Comparison of ENCODE assay signal across 1 cellular context in the genomic region with DNA sequence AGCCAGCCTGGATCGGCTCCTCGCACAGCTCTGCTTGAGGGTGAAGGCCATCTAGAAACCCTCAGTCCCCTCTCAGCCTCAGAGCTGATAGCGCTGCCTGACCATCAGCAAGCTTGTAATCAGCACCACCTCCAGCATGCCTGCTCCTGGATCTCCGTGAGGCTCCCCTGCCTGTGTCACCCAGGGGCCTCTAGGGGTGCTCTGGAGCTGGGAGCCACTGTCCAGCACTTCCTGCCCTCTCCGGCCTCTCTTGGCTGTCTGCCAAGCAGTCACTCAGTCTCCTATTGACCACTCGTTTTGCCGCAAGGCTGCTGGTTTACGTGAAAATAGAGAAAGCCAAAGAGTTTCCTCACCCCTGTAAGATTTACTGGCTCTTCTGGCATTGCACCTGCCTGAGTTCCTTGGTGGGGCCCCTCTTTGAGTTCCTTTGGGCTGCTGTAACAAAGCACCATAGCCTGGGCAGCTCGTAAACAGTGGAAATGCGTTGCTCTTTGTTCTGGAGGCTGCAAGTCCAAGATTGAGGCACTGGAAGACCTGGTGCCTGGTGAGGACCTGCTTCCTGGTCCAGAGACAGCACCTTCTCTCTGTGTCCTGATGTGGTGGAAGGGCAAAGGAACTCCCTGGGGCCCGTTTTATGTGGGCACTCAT.
TF ChIP-seq lines count a peak whose summit lies in the region.

No MANE protein-coding gene starts in this region.

TF ChIP-seq in endothelial cell of umbilical vein, 7 proteins besides CTCF, POLR2A, EP300 and RAD21:
- TF ChIP-seq POLR2AphosphoS5 (IDR thresholded peaks at IDR 0.05; ENCODE audit: insufficient read depth, low read depth, low read length) = peak; percentile 59
- TF ChIP-seq JUN (IDR thresholded peaks at IDR 0.05; ENCODE audit: borderline replicate concordance, insufficient read depth, insufficient read length, low read depth) = no peak
